Comparison of ENCODE assay signal across 1 cellular context in the genomic region with DNA sequence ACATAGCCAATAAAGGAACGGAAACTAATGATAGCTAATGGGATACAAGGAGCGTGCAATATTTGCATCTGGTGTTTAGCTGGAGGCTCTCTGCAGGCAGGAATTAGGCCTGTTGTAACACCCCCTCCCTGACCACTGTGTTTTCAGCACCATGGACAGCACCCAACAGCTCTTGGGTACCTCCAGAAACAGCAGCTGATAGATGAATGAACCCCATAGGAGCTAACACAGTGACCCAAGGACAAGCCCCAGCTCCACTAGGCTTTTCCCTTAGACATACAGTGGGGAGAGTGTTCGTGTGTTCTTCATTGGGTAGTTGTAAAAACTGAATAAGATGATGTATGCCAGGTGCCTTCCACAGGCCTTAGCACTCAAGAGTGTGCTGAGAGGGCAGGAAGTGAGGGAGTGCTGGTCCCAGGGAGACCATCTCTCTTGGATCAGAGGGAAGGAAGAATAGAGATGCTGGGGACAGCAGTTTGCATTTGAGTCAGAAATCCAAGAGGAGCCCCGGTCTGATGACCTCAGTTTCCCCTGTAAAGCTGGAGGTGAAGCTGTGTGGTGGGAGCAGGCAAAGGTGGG.
TF ChIP-seq lines count a peak whose summit lies in the region.

No MANE protein-coding gene starts in this region.

TF ChIP-seq in K562, 482 proteins besides CTCF, POLR2A, EP300 and RAD21 (continued from another document):
- TF ChIP-seq TOE1 (IDR thresholded peaks at IDR 0.05; ENCODE audit: borderline replicate concordance) (no peak), TOE1 (CRISPR knock-in tag; IDR thresholded peaks at IDR 0.05; ENCODE audit: borderline replicate concordance, low read depth) (no peak), PRMT5 (CRISPR knock-in tag; IDR thresholded peaks at IDR 0.05) (0 out of 2 replicates have a peak, but pooled peaks have one; percentile 51), ZNF766 (CRISPR knock-in tag; conservative IDR thresholded peaks at IDR 0.05) (peak; percentile 61), ZNF197 (CRISPR knock-in tag; IDR thresholded peaks at IDR 0.05; ENCODE audit: low read depth) (0 out of 2 replicates have a peak, but pooled peaks have one; percentile 33), ZKSCAN1 (IDR thresholded peaks at IDR 0.05; ENCODE audit: low read depth, low read length) (no peak), CREB1 (IDR thresholded peaks at IDR 0.05) (no peak), CREB1 (CRISPR knock-in tag; IDR thresholded peaks at IDR 0.05) (no peak), RNF2 (IDR thresholded peaks at IDR 0.05) (no peak), MYC (IDR thresholded peaks at IDR 0.05; ENCODE audit: low read depth, low read length) (no peak), MYC (CRISPR knock-in tag; IDR thresholded peaks at IDR 0.05; ENCODE audit: borderline replicate concordance, low read depth) (no peak), RCOR1 (IDR thresholded peaks at IDR 0.05; ENCODE audit: borderline replicate concordance in 1 of 2, low read depth in 2 of 2, low read length in 2 of 2) (peak in 1 of 2 experiments; percentile 13; a peak in 1 of 4 replicates), MIER1 (IDR thresholded peaks at IDR 0.05; ENCODE audit: low read depth) (peak; percentile 96), ZSCAN29 (IDR thresholded peaks at IDR 0.05) (no peak), SREBF1 (IDR thresholded peaks at IDR 0.05; ENCODE audit: borderline replicate concordance, low read depth, low read length) (no peak), ZNF184 (CRISPR knock-in tag; IDR thresholded peaks at IDR 0.05) (no peak), CXXC5 (CRISPR knock-in tag; IDR thresholded peaks at IDR 0.05) (no peak), EHMT2 (IDR thresholded peaks at IDR 0.05) (peak; percentile 98), ARHGAP35 (IDR thresholded peaks at IDR 0.05; ENCODE audit: partially characterized antibody) (no peak), ZNF263 (CRISPR knock-in tag; IDR thresholded peaks at IDR 0.05; ENCODE audit: borderline replicate concordance) (0 out of 2 replicates have a peak, but pooled peaks have one; percentile 30), ZNF644 (tag; IDR thresholded peaks at IDR 0.05; ENCODE audit: low read depth) (0 out of 2 replicates have a peak, but pooled peaks have one; percentile 59), TBL1XR1 (IDR thresholded peaks at IDR 0.05; ENCODE audit: low read length in 2 of 2) (no peak), ZNF311 (CRISPR knock-in tag; IDR thresholded peaks at IDR 0.05) (no peak)
- TF ChIP-seq, protein P1, sequence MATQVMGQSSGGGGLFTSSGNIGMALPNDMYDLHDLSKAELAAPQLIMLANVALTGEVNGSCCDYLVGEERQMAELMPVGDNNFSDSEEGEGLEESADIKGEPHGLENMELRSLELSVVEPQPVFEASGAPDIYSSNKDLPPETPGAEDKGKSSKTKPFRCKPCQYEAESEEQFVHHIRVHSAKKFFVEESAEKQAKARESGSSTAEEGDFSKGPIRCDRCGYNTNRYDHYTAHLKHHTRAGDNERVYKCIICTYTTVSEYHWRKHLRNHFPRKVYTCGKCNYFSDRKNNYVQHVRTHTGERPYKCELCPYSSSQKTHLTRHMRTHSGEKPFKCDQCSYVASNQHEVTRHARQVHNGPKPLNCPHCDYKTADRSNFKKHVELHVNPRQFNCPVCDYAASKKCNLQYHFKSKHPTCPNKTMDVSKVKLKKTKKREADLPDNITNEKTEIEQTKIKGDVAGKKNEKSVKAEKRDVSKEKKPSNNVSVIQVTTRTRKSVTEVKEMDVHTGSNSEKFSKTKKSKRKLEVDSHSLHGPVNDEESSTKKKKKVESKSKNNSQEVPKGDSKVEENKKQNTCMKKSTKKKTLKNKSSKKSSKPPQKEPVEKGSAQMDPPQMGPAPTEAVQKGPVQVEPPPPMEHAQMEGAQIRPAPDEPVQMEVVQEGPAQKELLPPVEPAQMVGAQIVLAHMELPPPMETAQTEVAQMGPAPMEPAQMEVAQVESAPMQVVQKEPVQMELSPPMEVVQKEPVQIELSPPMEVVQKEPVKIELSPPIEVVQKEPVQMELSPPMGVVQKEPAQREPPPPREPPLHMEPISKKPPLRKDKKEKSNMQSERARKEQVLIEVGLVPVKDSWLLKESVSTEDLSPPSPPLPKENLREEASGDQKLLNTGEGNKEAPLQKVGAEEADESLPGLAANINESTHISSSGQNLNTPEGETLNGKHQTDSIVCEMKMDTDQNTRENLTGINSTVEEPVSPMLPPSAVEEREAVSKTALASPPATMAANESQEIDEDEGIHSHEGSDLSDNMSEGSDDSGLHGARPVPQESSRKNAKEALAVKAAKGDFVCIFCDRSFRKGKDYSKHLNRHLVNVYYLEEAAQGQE (CRISPR knock-in tag; IDR thresholded peaks at IDR 0.05; ENCODE audit: low read depth) = peak; percentile 95
